In genomic region chr20:61997891-61998290, GRCh38 we compare ENCODE assay signal across 28 cellular contexts.
"Had no signal": no experiment of that assay in that cellular context is flagged by ENCODE, and none has a peak within 500 bp of the region (broad histone marks: within the 10 kb centered on the region; RNA-seq: fewer than 3 reads in every experiment).

No MANE protein-coding gene starts in this region.

- H3K27ac ChIP-seq: colonic mucosa, epithelial cell of prostate, esophagus squamous epithelium, gastrocnemius medialis, heart right ventricle, hepatocyte, left lung, lower lobe of right lung had no signal

- FAIRE-seq: endometrium had no signal

- H3K9me3 ChIP-seq: colonic mucosa, esophagus squamous epithelium, gastrocnemius medialis, left lung, lower lobe of right lung, mucosa of descending colon had no signal

- H3K4me1 Mint-ChIP-seq: endodermal cell, mesothelial cell of epicardium had no signal

- H3K27me3 Mint-ChIP-seq: dendritic cell treated with granulocyte-macrophage colony-stimulating factor and Interleukin-4, amounts not matched to agents 40 ng/mL and 50 ng/mL, for 4 days; effector memory CD8-positive, alpha-beta T cell; naive B cell had no signal

- H3K27me3 ChIP-seq: colonic mucosa, esophagus squamous epithelium, gastrocnemius medialis, heart right ventricle, hepatocyte, left lung had no signal

- ATAC-seq: effector memory CD8-positive, alpha-beta T cell; esophagus mucosa; gastrocnemius medialis; left cardiac atrium; left lung; left ventricle myocardium superior; lower lobe of right lung; mucosa of descending colon had no signal

- H3K4me2 ChIP-seq: hepatocyte had no signal

- H3K79me2 ChIP-seq: hepatocyte had no signal

- H3K27ac Mint-ChIP-seq: endodermal cell, mesothelial cell of epicardium had no signal

- H3K4me1 ChIP-seq: colonic mucosa, esophagus squamous epithelium, gastrocnemius medialis, heart right ventricle, left lung, lower lobe of right lung had no signal

- DNase-seq: colonic mucosa; cortex of kidney; effector CD8-positive, alpha-beta T cell; effector memory CD8-positive, alpha-beta T cell; endodermal cell; erythroblast; esophagus squamous epithelium; foreskin fibroblast; foreskin melanocyte; gastrocnemius medialis; head of caudate nucleus; heart right ventricle; hypothalamus; immature natural killer cell; islet precursor cell; left lung; lower lobe of right lung; mesenchymal stem cell; naive B cell had no signal

- H3K4me3 Mint-ChIP-seq: dendritic cell treated with granulocyte-macrophage colony-stimulating factor and Interleukin-4, amounts not matched to agents 40 ng/mL and 50 ng/mL, for 4 days; effector memory CD8-positive, alpha-beta T cell; endodermal cell; immature natural killer cell; mesothelial cell of epicardium; naive B cell had no signal

- H3K4me3 ChIP-seq: colonic mucosa, esophagus squamous epithelium, gastrocnemius medialis, heart right ventricle, hepatocyte, left lung, lower lobe of right lung, mucosa of descending colon had no signal

- H2AFZ ChIP-seq: hepatocyte had no signal
